In genomic region chr14:61226015-61226654, GRCh38 we compare ENCODE assay signal across 18 cellular contexts. TPM values are rescaled to one million over a fixed set of nuclear protein-coding genes. Genes with fewer than 3 reads are reported as not detected.
DNase-seq lines count a peak whose midpoint lies in the region; ATAC-seq and TF ChIP-seq lines count a peak whose summit lies in the region.
"Had no signal": no experiment of that assay in that cellular context is flagged by ENCODE, and none has a peak within 500 bp of the region (broad histone marks: within the 10 kb centered on the region; RNA-seq: fewer than 3 reads in every experiment).

No MANE protein-coding gene starts in this region.

- no peaks in the 10 kb centered on the region for H4K20me1 ChIP-seq in PC-3 (ENCODE audit: low read length)

- no peak overlapping the region for H3K4me3 Mint-ChIP-seq in stimulated activated naive CD8-positive, alpha-beta T cell treated with anti-CD3 and anti-CD28 coated beads, Interleukin-15, amount 100 ng/mL, for 72 hours
- no peak overlapping the region for H3K4me3 Mint-ChIP-seq in osteocyte (ENCODE audit: unreplicated experiment)
- H3K4me3 Mint-ChIP-seq: CD4-positive, CD25-positive, alpha-beta regulatory T cell had no signal

- no peak overlapping the region for H3K27ac Mint-ChIP-seq in stimulated activated naive CD8-positive, alpha-beta T cell treated with anti-CD3 and anti-CD28 coated beads, Interleukin-15, amount 100 ng/mL, for 72 hours
- H3K27ac Mint-ChIP-seq in osteocyte (ENCODE audit: unreplicated experiment) = peak overlapping the region; percentile 61
- H3K27ac Mint-ChIP-seq: CD4-positive, CD25-positive, alpha-beta regulatory T cell had no signal

- H3K9me3 Mint-ChIP-seq in stimulated activated naive CD8-positive, alpha-beta T cell treated with anti-CD3 and anti-CD28 coated beads, Interleukin-15, amount 100 ng/mL, for 72 hours = no peaks in the 10 kb centered on the region
- no peaks in the 10 kb centered on the region for H3K9me3 Mint-ChIP-seq in osteocyte (ENCODE audit: unreplicated experiment)
- H3K9me3 Mint-ChIP-seq: CD4-positive, CD25-positive, alpha-beta regulatory T cell had no signal

- in situ Hi-C loops in astrocyte of the cerebellum (cut with HindIII; ENCODE audit: low sequenced_read_pairs) = no loop called here

- DNase-seq in stimulated activated naive CD8-positive, alpha-beta T cell treated with anti-CD3 and anti-CD28 coated beads, Interleukin-15, Interleukin-2, amounts not matched to agents 100 U/mL and 50 U/mL, for 24 hours = no peak
- DNase-seq in stimulated activated naive CD8-positive, alpha-beta T cell treated with anti-CD3 and anti-CD28 coated beads, Interleukin-15, amount 100 ng/mL, for 72 hours = no peak
- DNase-seq in astrocyte of the cerebellum (ENCODE audit: low read depth) (peak; percentile 79), osteocyte (ENCODE audit: extremely low spot score, unreplicated experiment) (no peak), NCI-H510A (lab: John Stamatoyannopoulos, UW) (no peak), NCI-H345 treated with DMSO at 0.1 percent for 48 hours (lab: John Stamatoyannopoulos, UW; ENCODE audit: unreplicated experiment) (no peak), PC-3 (no peak)
- DNase-seq: KBM-7, NCI-H1436 treated with DMSO at 0.1 percent for 48 hours, NCI-H2029 treated with DMSO at 0.1 percent for 48 hours, NCI-H2171 treated with DMSO at 0.1 percent for 48 hours, NCI-H82, PC-9 had no signal

- no peaks in the 10 kb centered on the region for H3K79me2 ChIP-seq in PC-3 (ENCODE audit: low read length)

- ATAC-seq in stimulated activated naive CD8-positive, alpha-beta T cell treated with anti-CD3 and anti-CD28 coated beads, Interleukin-15, Interleukin-2, amounts not matched to agents 100 U/mL and 50 U/mL, for 24 hours = peak; percentile 63
- ATAC-seq in stimulated activated naive CD8-positive, alpha-beta T cell treated with anti-CD3 and anti-CD28 coated beads, Interleukin-15, amount 100 ng/mL, for 72 hours = no peak
- no peak for ATAC-seq in GM18873 (IDR thresholded peaks at IDR 0.05; ENCODE audit: low FRiP score, unreplicated experiment)
- no peak for ATAC-seq in PC-3
- ATAC-seq: A549 had no signal

- no TSS peak for BruUV-seq in PC-3 (replicated peaks; lab: Mats Ljungman, UMichigan)

- H3K9me2 ChIP-seq in PC-3 (replicated peaks; ENCODE audit: low read length) = no peaks in the 10 kb centered on the region

- peaks cover 10% of the 10 kb centered on the region for H3K4me1 ChIP-seq in PC-3 (ENCODE audit: insufficient read depth, low read length)
- H3K4me1 ChIP-seq: A549 had no signal

- H3K27me3 ChIP-seq in PC-3 (ENCODE audit: low read length) = no peaks in the 10 kb centered on the region
- H3K27me3 ChIP-seq: SJSA1 had no signal

- no peak overlapping the region for H3K4me2 ChIP-seq in PC-3 (ENCODE audit: low read length)
- H3K4me2 ChIP-seq: A549, PC-9 had no signal

- TF ChIP-seq CTCF in astrocyte of the cerebellum (IDR thresholded peaks at IDR 0.05; ENCODE audit: low read depth, low read length, missing control alignments) = no peak
- TF ChIP-seq CTCF in osteocyte (IDR thresholded peaks at IDR 0.05) = no peak
- no peak for TF ChIP-seq CTCF in PC-3 (conservative IDR thresholded peaks at IDR 0.05; ENCODE audit: low read depth, low read length)

- intact Hi-C loops in PC-3 (cut with micrococcal nuclease) = no loop called here

- H3K4me3 ChIP-seq in astrocyte of the cerebellum (ENCODE audit: low read depth, low read length) (no peak overlapping the region), PC-3 (ENCODE audit: low read length) (no peak overlapping the region)
- H3K4me3 ChIP-seq: A549, PC-9, SJSA1 had no signal

- no peaks in the 10 kb centered on the region for H3F3A ChIP-seq in PC-3 (ENCODE audit: low read length, unreplicated experiment)

- H2AFZ ChIP-seq in PC-3 (ENCODE audit: low read length) = no peak overlapping the region
- H2AFZ ChIP-seq: PC-9 had no signal

- no peaks in the 10 kb centered on the region for H3K36me3 Mint-ChIP-seq in osteocyte (ENCODE audit: unreplicated experiment)
- H3K36me3 Mint-ChIP-seq: CD4-positive, CD25-positive, alpha-beta regulatory T cell had no signal

- H3K27ac ChIP-seq in PC-3 (ENCODE audit: low read length) = no peak overlapping the region
- H3K27ac ChIP-seq: A549, PC-9, SJSA1 had no signal

- POLR2A ChIA-PET in PC-3 (lab: Charles Lee; ENCODE audit: unreplicated experiment) = no interaction called here

- peaks cover 60% of the 10 kb centered on the region for H3K27me3 Mint-ChIP-seq in stimulated activated naive CD8-positive, alpha-beta T cell treated with anti-CD3 and anti-CD28 coated beads, Interleukin-15, amount 100 ng/mL, for 72 hours
- H3K27me3 Mint-ChIP-seq in osteocyte (ENCODE audit: unreplicated experiment) = no peaks in the 10 kb centered on the region

- H3K36me3 ChIP-seq in PC-3 (ENCODE audit: low read depth, low read length) = no peaks in the 10 kb centered on the region
- H3K36me3 ChIP-seq: SJSA1 had no signal

- H3K9ac ChIP-seq in PC-3 (ENCODE audit: low read length) = no peak overlapping the region

- CTCF ChIA-PET in PC-3 (lab: Charles Lee) = no interaction called here

- H3K4me1 Mint-ChIP-seq in stimulated activated naive CD8-positive, alpha-beta T cell treated with anti-CD3 and anti-CD28 coated beads, Interleukin-15, amount 100 ng/mL, for 72 hours = no peaks in the 10 kb centered on the region
- peaks cover 84% of the 10 kb centered on the region for H3K4me1 Mint-ChIP-seq in osteocyte (ENCODE audit: unreplicated experiment)
- H3K4me1 Mint-ChIP-seq: CD4-positive, CD25-positive, alpha-beta regulatory T cell had no signal

- no peaks in the 10 kb centered on the region for H3K9me3 ChIP-seq in PC-3 (ENCODE audit: low read length)
- H3K9me3 ChIP-seq: A549, SJSA1 had no signal

RNA-seq across cellular contexts. Expression of gene TMEM30B, which starts 55.0 kb away (rescaled TPM):
- total RNA-seq in osteocyte (1.2 and 1.3 TPM in 2 replicates), PC-3 (2014; rRNA removed) (70.6 and 85.3 TPM in 2 replicates)
- total RNA-seq: NCI-H460, SJSA1 had no signal

Comparison
In these comparisons a context has a peak if more than half of its experiments do, and no peak if none do; other contexts are left out.
1. RNA of gene TMEM30B, which starts 55.0 kb away (total RNA-seq): 70.6 to 85.3 TPM in PC-3; 1.2 to 1.3 TPM in osteocyte; every median in the first group is over 10 times any median in the second.